Comparison of ENCODE assay signal across 2 cellular contexts in the genomic region with DNA sequence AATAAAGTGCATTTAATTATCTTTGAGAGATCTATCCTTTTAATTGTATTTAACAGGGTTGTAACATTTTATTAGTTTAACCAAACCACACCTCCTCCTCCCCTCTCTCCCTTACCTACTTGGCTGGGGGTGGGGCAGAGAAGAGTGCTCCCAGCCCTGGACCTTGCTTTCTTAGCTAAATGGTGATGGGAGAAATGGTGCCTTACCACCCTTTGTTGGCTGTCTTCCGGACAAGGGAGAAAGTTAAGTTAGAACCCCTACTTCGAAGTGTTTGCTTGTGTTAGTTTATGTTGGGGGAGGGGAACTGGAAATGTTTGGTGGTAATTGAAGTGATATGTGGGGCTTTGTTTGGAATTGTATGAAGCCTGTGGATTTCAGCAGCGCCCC.
TF ChIP-seq lines count a peak whose summit lies in the region.

No MANE protein-coding gene starts in this region.

TF ChIP-seq in SK-N-SH, 30 proteins besides CTCF, POLR2A, EP300 and RAD21 (continued from another document):
- TF ChIP-seq, protein P1, sequence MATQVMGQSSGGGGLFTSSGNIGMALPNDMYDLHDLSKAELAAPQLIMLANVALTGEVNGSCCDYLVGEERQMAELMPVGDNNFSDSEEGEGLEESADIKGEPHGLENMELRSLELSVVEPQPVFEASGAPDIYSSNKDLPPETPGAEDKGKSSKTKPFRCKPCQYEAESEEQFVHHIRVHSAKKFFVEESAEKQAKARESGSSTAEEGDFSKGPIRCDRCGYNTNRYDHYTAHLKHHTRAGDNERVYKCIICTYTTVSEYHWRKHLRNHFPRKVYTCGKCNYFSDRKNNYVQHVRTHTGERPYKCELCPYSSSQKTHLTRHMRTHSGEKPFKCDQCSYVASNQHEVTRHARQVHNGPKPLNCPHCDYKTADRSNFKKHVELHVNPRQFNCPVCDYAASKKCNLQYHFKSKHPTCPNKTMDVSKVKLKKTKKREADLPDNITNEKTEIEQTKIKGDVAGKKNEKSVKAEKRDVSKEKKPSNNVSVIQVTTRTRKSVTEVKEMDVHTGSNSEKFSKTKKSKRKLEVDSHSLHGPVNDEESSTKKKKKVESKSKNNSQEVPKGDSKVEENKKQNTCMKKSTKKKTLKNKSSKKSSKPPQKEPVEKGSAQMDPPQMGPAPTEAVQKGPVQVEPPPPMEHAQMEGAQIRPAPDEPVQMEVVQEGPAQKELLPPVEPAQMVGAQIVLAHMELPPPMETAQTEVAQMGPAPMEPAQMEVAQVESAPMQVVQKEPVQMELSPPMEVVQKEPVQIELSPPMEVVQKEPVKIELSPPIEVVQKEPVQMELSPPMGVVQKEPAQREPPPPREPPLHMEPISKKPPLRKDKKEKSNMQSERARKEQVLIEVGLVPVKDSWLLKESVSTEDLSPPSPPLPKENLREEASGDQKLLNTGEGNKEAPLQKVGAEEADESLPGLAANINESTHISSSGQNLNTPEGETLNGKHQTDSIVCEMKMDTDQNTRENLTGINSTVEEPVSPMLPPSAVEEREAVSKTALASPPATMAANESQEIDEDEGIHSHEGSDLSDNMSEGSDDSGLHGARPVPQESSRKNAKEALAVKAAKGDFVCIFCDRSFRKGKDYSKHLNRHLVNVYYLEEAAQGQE (IDR thresholded peaks at IDR 0.05; ENCODE audit: low read depth, low read length), result no peak
- TF ChIP-seq NRF1 (IDR thresholded peaks at IDR 0.05; ENCODE audit: low read depth, low read length) (no peak), FOXJ3 (CRISPR knock-in tag; IDR thresholded peaks at IDR 0.05) (no peak), TAF1 (IDR thresholded peaks at IDR 0.05; ENCODE audit: borderline replicate concordance, low read depth, low read length) (no peak), FOXM1 (IDR thresholded peaks at IDR 0.05; ENCODE audit: low read depth) (no peak), YY1 (IDR thresholded peaks at IDR 0.05; ENCODE audit: low read depth) (no peak), JUND (IDR thresholded peaks at IDR 0.05) (no peak), NFIC (IDR thresholded peaks at IDR 0.05; ENCODE audit: borderline replicate concordance) (no peak), FOSL2 (IDR thresholded peaks at IDR 0.05; ENCODE audit: borderline replicate concordance, low read depth) (no peak), MEF2A (IDR thresholded peaks at IDR 0.05; ENCODE audit: borderline replicate concordance, low read depth) (no peak), RCOR1 (IDR thresholded peaks at IDR 0.05; ENCODE audit: low read length) (no peak), RFX5 (IDR thresholded peaks at IDR 0.05; ENCODE audit: low read length) (no peak), GABPA (IDR thresholded peaks at IDR 0.05; ENCODE audit: low read depth) (no peak), SMC3 (IDR thresholded peaks at IDR 0.05; ENCODE audit: low read depth, low read length) (no peak), TCF12 (IDR thresholded peaks at IDR 0.05) (no peak)
TF ChIP-seq in SK-N-SH: peak in this region for 0.

TF ChIP-seq in SK-N-SH treated with all-trans-retinoic acid at 6 μM for 48 hours, 23 proteins besides CTCF, POLR2A, EP300 and RAD21 (continued from another document):
- TF ChIP-seq ZFP30 (CRISPR knock-in tag; IDR thresholded peaks at IDR 0.05), result no peak
- no peak for TF ChIP-seq OSR1 (CRISPR knock-in tag; IDR thresholded peaks at IDR 0.05)
- TF ChIP-seq ZNF565 (CRISPR knock-in tag; conservative IDR thresholded peaks at IDR 0.05; ENCODE audit: low read depth), result no peak
- TF ChIP-seq CSDC2 (CRISPR knock-in tag; IDR thresholded peaks at IDR 0.05), result no peak
- TF ChIP-seq, protein P2, sequence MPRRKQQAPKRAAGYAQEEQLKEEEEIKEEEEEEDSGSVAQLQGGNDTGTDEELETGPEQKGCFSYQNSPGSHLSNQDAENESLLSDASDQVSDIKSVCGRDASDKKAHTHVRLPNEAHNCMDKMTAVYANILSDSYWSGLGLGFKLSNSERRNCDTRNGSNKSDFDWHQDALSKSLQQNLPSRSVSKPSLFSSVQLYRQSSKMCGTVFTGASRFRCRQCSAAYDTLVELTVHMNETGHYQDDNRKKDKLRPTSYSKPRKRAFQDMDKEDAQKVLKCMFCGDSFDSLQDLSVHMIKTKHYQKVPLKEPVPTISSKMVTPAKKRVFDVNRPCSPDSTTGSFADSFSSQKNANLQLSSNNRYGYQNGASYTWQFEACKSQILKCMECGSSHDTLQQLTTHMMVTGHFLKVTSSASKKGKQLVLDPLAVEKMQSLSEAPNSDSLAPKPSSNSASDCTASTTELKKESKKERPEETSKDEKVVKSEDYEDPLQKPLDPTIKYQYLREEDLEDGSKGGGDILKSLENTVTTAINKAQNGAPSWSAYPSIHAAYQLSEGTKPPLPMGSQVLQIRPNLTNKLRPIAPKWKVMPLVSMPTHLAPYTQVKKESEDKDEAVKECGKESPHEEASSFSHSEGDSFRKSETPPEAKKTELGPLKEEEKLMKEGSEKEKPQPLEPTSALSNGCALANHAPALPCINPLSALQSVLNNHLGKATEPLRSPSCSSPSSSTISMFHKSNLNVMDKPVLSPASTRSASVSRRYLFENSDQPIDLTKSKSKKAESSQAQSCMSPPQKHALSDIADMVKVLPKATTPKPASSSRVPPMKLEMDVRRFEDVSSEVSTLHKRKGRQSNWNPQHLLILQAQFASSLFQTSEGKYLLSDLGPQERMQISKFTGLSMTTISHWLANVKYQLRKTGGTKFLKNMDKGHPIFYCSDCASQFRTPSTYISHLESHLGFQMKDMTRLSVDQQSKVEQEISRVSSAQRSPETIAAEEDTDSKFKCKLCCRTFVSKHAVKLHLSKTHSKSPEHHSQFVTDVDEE (CRISPR knock-in tag; IDR thresholded peaks at IDR 0.05), result no peak
- no peak for TF ChIP-seq RARB (CRISPR knock-in tag; IDR thresholded peaks at IDR 0.05)
- TF ChIP-seq, protein P3, sequence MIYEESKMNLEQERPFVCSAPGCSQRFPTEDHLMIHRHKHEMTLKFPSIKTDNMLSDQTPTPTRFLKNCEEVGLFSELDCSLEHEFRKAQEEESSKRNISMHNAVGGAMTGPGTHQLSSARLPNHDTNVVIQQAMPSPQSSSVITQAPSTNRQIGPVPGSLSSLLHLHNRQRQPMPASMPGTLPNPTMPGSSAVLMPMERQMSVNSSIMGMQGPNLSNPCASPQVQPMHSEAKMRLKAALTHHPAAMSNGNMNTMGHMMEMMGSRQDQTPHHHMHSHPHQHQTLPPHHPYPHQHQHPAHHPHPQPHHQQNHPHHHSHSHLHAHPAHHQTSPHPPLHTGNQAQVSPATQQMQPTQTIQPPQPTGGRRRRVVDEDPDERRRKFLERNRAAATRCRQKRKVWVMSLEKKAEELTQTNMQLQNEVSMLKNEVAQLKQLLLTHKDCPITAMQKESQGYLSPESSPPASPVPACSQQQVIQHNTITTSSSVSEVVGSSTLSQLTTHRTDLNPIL (CRISPR knock-in tag; IDR thresholded peaks at IDR 0.05; ENCODE audit: low read depth), result no peak
- no peak for TF ChIP-seq SNAI2 (CRISPR knock-in tag; IDR thresholded peaks at IDR 0.05)
